18 cellular contexts compared by ENCODE assay signal in the genomic region with DNA sequence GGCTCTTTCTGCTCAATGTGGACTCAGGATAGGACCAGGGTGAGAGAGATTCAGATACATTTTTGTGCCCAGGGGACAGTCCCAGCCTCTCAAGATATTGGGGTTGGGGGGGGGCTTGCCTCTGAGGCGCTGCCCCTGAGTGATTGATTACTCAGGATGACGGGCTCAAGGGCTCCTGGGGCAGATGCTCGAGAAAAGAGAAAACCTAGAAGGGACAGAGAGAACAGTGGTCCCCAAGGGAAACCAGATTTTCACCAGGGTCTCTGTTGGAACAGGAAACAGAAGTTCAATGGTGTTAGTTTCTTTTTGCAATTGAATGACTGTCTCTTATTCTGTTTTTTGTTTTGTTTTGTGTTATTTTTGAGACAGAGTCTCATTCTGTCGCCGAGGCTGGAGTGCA.
DNase-seq lines count a peak whose midpoint lies in the region; ATAC-seq and TF ChIP-seq lines count a peak whose summit lies in the region.
"Had no signal": no experiment of that assay in that cellular context is flagged by ENCODE, and none has a peak within 500 bp of the region (broad histone marks: within the 10 kb centered on the region; RNA-seq: fewer than 3 reads in every experiment).

No MANE protein-coding gene starts in this region.

- no peak overlapping the region for H3K4me3 ChIP-seq in brain microvascular endothelial cell (ENCODE audit: low read depth, low read length)
- H3K4me3 ChIP-seq: Peyer's patch had no signal

- no peak for TF ChIP-seq CTCF in brain microvascular endothelial cell (IDR thresholded peaks at IDR 0.05; ENCODE audit: low read depth, low read length, missing control alignments)

- ATAC-seq in GM18498 (IDR thresholded peaks at IDR 0.05; ENCODE audit: unreplicated experiment) (peak; percentile 40), HG03439 (IDR thresholded peaks at IDR 0.05; ENCODE audit: unreplicated experiment) (peak; percentile 51), HG02798 (IDR thresholded peaks at IDR 0.05; ENCODE audit: poor library complexity, unreplicated experiment) (no peak), HG02840 (IDR thresholded peaks at IDR 0.05; ENCODE audit: low FRiP score, unreplicated experiment) (no peak)
- ATAC-seq: T-cell had no signal

- H3K27ac ChIP-seq in substantia nigra (ENCODE audit: low read depth, low read length, poor library complexity, severe bottlenecking) (peak overlapping the region; percentile 82), brain microvascular endothelial cell (no peak overlapping the region)
- H3K27ac ChIP-seq: Peyer's patch had no signal

- DNase-seq in medulla oblongata (ENCODE audit: extremely low spot score) (peak; percentile 24), substantia nigra (lab: John Stamatoyannopoulos, UW) (peak in 1 of 49 donors; percentile 51), brain microvascular endothelial cell (no peak)
- DNase-seq: CD8-positive, alpha-beta memory T cell; DMS79; H7; NCI-H1436 treated with DMSO at 0.1 percent for 48 hours; NCI-H2029 treated with DMSO at 0.1 percent for 48 hours; NCI-H2227 treated with DMSO at 0.1 percent for 48 hours; NCI-H524; Peyer's patch; SHP77; SK-N-SH; T-cell had no signal

- H3K36me3 ChIP-seq in brain microvascular endothelial cell (replicated peaks) = no peaks in the 10 kb centered on the region

- in situ Hi-C loops in brain microvascular endothelial cell (cut with HindIII; ENCODE audit: low pct_ligation_motif_present, low sequenced_read_pairs) = no loop called here

- no peaks in the 10 kb centered on the region for H3K27me3 ChIP-seq in brain microvascular endothelial cell (replicated peaks)
- H3K27me3 ChIP-seq: Peyer's patch had no signal

Comparison
In these comparisons a context has a peak if more than half of its experiments do, and no peak if none do; other contexts are left out.
1. ATAC-seq: peak in GM18498 (single experiment) and HG03439 (single experiment); none in HG02798 (single experiment) and HG02840 (single experiment).